In the genomic region with DNA sequence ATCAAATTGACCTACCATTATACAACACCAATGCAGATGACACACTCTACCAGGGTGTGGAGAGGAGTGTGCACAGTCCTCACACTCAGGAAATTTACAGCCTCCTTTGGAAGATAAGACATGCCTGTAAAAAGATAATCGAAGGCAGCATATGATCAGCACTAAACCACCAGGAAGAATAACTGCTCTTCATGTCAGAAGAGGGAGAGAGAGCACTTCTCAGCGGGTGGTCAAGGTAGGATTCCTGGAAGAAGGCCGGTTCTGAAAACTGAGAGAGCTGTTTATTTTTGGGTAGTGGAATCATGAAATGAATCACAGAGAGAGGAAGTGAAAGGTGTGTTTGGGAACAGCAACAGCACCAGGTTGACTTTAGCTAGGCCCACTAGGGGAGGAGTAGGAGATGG, we compare ENCODE assay signal across 12 cellular contexts. TPM values are rescaled to one million over a fixed set of nuclear protein-coding genes. Genes with fewer than 3 reads are reported as not detected.
DNase-seq lines count a peak whose midpoint lies in the region; ATAC-seq and TF ChIP-seq lines count a peak whose summit lies in the region.
"Had no signal": no experiment of that assay in that cellular context is flagged by ENCODE, and none has a peak within 500 bp of the region (broad histone marks: within the 10 kb centered on the region; RNA-seq: fewer than 3 reads in every experiment).

No MANE protein-coding gene starts in this region.

- H3K4me1 ChIP-seq in GM23338 (ENCODE audit: insufficient read depth): peaks cover 24% of the 10 kb centered on the region
- H3K4me1 ChIP-seq in naive thymus-derived CD4-positive, alpha-beta T cell (ENCODE audit: control insufficient read depth in 2 of 2, insufficient read depth in 2 of 2, low read length in 2 of 2): no peaks in the 10 kb centered on the region

- H3K27me3 Mint-ChIP-seq in GM23338 (ENCODE audit: insufficient read depth, low read depth, poor library complexity) (peaks cover 1% of the 10 kb centered on the region), MCF 10A (ENCODE audit: insufficient read depth, unreplicated experiment) (peaks cover 11% of the 10 kb centered on the region)
- H3K27me3 Mint-ChIP-seq in stimulated activated naive B cell treated with anti-CD40 and anti-IgM and Interleukin-4, amounts not matched to agents 10 μg/mL and 1 μg/mL and 100 μg/mL, for 72 hours: peaks cover 24 to 32% of the 10 kb centered on the region in 2 donors
- peaks cover 20 to 34% (median 31%) of the 10 kb centered on the region in 5 donors for H3K27me3 Mint-ChIP-seq in naive thymus-derived CD4-positive, alpha-beta T cell

- no TSS peak for BruUV-seq in MCF 10A (replicated peaks; lab: Mats Ljungman, UMichigan)

- intact Hi-C loops in naive thymus-derived CD4-positive, alpha-beta T cell (cut with micrococcal nuclease): no loop called here
- intact Hi-C loops in MCF 10A (cut with micrococcal nuclease): no loop called here

- H3K36me3 ChIP-seq in GM23338 (ENCODE audit: insufficient read depth): no peaks in the 10 kb centered on the region
- H3K36me3 ChIP-seq in naive thymus-derived CD4-positive, alpha-beta T cell (ENCODE audit: control insufficient read depth in 2 of 3, insufficient read depth in 3 of 3, low read length in 3 of 3): no peaks in the 10 kb centered on the region
- H3K36me3 ChIP-seq: stomach had no signal

- no peak overlapping the region for H3K4me3 ChIP-seq in GM23338
- no peak overlapping the region for H3K4me3 ChIP-seq in naive thymus-derived CD4-positive, alpha-beta T cell (ENCODE audit: low read length)
- H3K4me3 ChIP-seq: stomach had no signal

- no peak for TF ChIP-seq CTCF in GM23338 (conservative IDR thresholded peaks at IDR 0.05; ENCODE audit: low read depth in 2 of 2)
- no peak for TF ChIP-seq CTCF in MCF 10A (IDR thresholded peaks at IDR 0.05; ENCODE audit: unreplicated experiment)

- H3K9me3 ChIP-seq in naive thymus-derived CD4-positive, alpha-beta T cell (ENCODE audit: control insufficient read depth in 2 of 3, low read length in 3 of 3): no peaks in the 10 kb centered on the region
- H3K9me3 ChIP-seq: stomach had no signal

- POLR2A ChIA-PET in naive thymus-derived CD4-positive, alpha-beta T cell (lab: Charles Lee): no interaction called here
- POLR2A ChIA-PET in MCF 10A (lab: Yijun Ruan, JAX): interaction anchor here (1.0 to 1.7 kb wide), 2 partner anchors 11 to 14 kb away, joined by 4 to 7 read pairs; a partner anchor contains a TSS

- H3K79me2 ChIP-seq in GM23338 (replicated peaks; ENCODE audit: insufficient read depth): no peaks in the 10 kb centered on the region

- H3K36me3 Mint-ChIP-seq in GM23338 (ENCODE audit: low read depth): no peaks in the 10 kb centered on the region
- H3K36me3 Mint-ChIP-seq in stimulated activated naive B cell treated with anti-CD40 and anti-IgM and Interleukin-4, amounts not matched to agents 10 μg/mL and 1 μg/mL and 100 μg/mL, for 72 hours: no peaks in the 10 kb centered on the region
- H3K36me3 Mint-ChIP-seq in naive thymus-derived CD4-positive, alpha-beta T cell: no peaks in the 10 kb centered on the region
- no peaks in the 10 kb centered on the region for H3K36me3 Mint-ChIP-seq in MCF 10A (ENCODE audit: insufficient read depth, unreplicated experiment)
- H3K36me3 Mint-ChIP-seq: activated CD4-positive, alpha-beta memory T cell treated with anti-CD3 and anti-CD28 coated beads for 36 hours had no signal

- H3K9me3 Mint-ChIP-seq in GM23338 (no peaks in the 10 kb centered on the region), MCF 10A (ENCODE audit: unreplicated experiment) (no peaks in the 10 kb centered on the region)
- no peaks in the 10 kb centered on the region for H3K9me3 Mint-ChIP-seq in stimulated activated naive B cell treated with anti-CD40 and anti-IgM and Interleukin-4, amounts not matched to agents 10 μg/mL and 1 μg/mL and 100 μg/mL, for 72 hours
- no peaks in the 10 kb centered on the region for H3K9me3 Mint-ChIP-seq in naive thymus-derived CD4-positive, alpha-beta T cell
- H3K9me3 Mint-ChIP-seq: activated CD4-positive, alpha-beta memory T cell treated with anti-CD3 and anti-CD28 coated beads for 36 hours had no signal

- DNase-seq in GM23338 (ENCODE audit: low spot score) (no peak), MCF 10A (ENCODE audit: unreplicated experiment) (no peak)
- DNase-seq in stimulated activated naive B cell treated with anti-CD40 and anti-IgM and Interleukin-4, amounts not matched to agents 10 μg/mL and 1 μg/mL and 100 μg/mL, for 72 hours: peak; percentile 5
- no peak for DNase-seq in naive thymus-derived CD4-positive, alpha-beta T cell
- no peak for DNase-seq in stimulated activated naive CD4-positive, alpha-beta T cell treated with Interleukin-2 at 50 U/mL for 16 hours (lab: John Stamatoyannopoulos, UW)
- DNase-seq: activated CD4-positive, alpha-beta memory T cell treated with anti-CD3 and anti-CD28 coated beads for 36 hours; amniotic stem cell; NCI-H774; stimulated activated CD4-positive, alpha-beta T cell treated with anti-CD3 and anti-CD28 coated beads, Interleukin-15, amount 100 ng/mL, for 24 hours; stomach had no signal

- H3K9me2 ChIP-seq in GM23338 (ENCODE audit: insufficient read depth): no peaks in the 10 kb centered on the region

- peaks cover 25% of the 10 kb centered on the region for H3K4me1 Mint-ChIP-seq in GM23338
- H3K4me1 Mint-ChIP-seq in stimulated activated naive B cell treated with anti-CD40 and anti-IgM and Interleukin-4, amounts not matched to agents 10 μg/mL and 1 μg/mL and 100 μg/mL, for 72 hours: peaks cover 23 to 37% of the 10 kb centered on the region in 2 donors
- H3K4me1 Mint-ChIP-seq in naive thymus-derived CD4-positive, alpha-beta T cell: peaks cover 0 to 16% (median 0%) of the 10 kb centered on the region in 7 donors
- peaks cover 6% of the 10 kb centered on the region for H3K4me1 Mint-ChIP-seq in MCF 10A (ENCODE audit: insufficient read depth, unreplicated experiment)

- no peak overlapping the region for H3K27ac ChIP-seq in GM23338 (ENCODE audit: low read depth)
- no peak overlapping the region for H3K27ac ChIP-seq in naive thymus-derived CD4-positive, alpha-beta T cell (ENCODE audit: low read depth, low read length)
- H3K27ac ChIP-seq: stomach had no signal

- no peaks in the 10 kb centered on the region for H4K20me1 ChIP-seq in GM23338 (replicated peaks; ENCODE audit: insufficient read depth)

- H3K4me3 Mint-ChIP-seq in GM23338: no peak overlapping the region
- H3K4me3 Mint-ChIP-seq in stimulated activated naive B cell treated with anti-CD40 and anti-IgM and Interleukin-4, amounts not matched to agents 10 μg/mL and 1 μg/mL and 100 μg/mL, for 72 hours: peak overlapping the region; percentile 7 to 12
- no peak overlapping the region for H3K4me3 Mint-ChIP-seq in naive thymus-derived CD4-positive, alpha-beta T cell
- H3K4me3 Mint-ChIP-seq in MCF 10A (ENCODE audit: unreplicated experiment): no peak overlapping the region
- H3K4me3 Mint-ChIP-seq: activated CD4-positive, alpha-beta memory T cell treated with anti-CD3 and anti-CD28 coated beads for 36 hours had no signal

- ATAC-seq in GM19035 (IDR thresholded peaks at IDR 0.05; ENCODE audit: unreplicated experiment) (peak; percentile 78), GM23338 (no peak), HG03280 (IDR thresholded peaks at IDR 0.05; ENCODE audit: unreplicated experiment) (peak; percentile 56)
- peak; percentile 85 for ATAC-seq in stimulated activated naive B cell treated with anti-CD40 and anti-IgM and Interleukin-4, amounts not matched to agents 10 μg/mL and 1 μg/mL and 100 μg/mL, for 72 hours (replicated peaks)
- no peak for ATAC-seq in naive thymus-derived CD4-positive, alpha-beta T cell

- no peaks in the 10 kb centered on the region for H3F3A ChIP-seq in GM23338 (replicated peaks; ENCODE audit: low read depth)

- H2AFZ ChIP-seq in GM23338: peak overlapping the region; percentile 28; the same call in 1 of the 2 replicates

- H3K4me2 ChIP-seq in GM23338: no peak overlapping the region; the same call in 1 of the 2 replicates

- no peak overlapping the region for H3K27ac Mint-ChIP-seq in GM23338
- H3K27ac Mint-ChIP-seq in stimulated activated naive B cell treated with anti-CD40 and anti-IgM and Interleukin-4, amounts not matched to agents 10 μg/mL and 1 μg/mL and 100 μg/mL, for 72 hours: no peak overlapping the region
- no peak overlapping the region for H3K27ac Mint-ChIP-seq in naive thymus-derived CD4-positive, alpha-beta T cell
- H3K27ac Mint-ChIP-seq in MCF 10A (ENCODE audit: low read depth, unreplicated experiment): no peak overlapping the region
- H3K27ac Mint-ChIP-seq: activated CD4-positive, alpha-beta memory T cell treated with anti-CD3 and anti-CD28 coated beads for 36 hours had no signal

- H3K27me3 ChIP-seq in GM23338 (ENCODE audit: insufficient read depth): no peaks in the 10 kb centered on the region
- H3K27me3 ChIP-seq in naive thymus-derived CD4-positive, alpha-beta T cell (ENCODE audit: control insufficient read depth in 2 of 2, insufficient read depth in 2 of 2, low read length in 2 of 2): no peaks in the 10 kb centered on the region
- H3K27me3 ChIP-seq: stomach had no signal

- CTCF ChIA-PET in naive thymus-derived CD4-positive, alpha-beta T cell (lab: Charles Lee): no interaction called here
- CTCF ChIA-PET in MCF 10A (lab: Yijun Ruan, JAX): interaction anchor here (0.5 to 5.9 kb wide), 16 partner anchors 8 to 221 kb away, joined by 3 to 99 read pairs (median 4); a partner anchor contains a TSS

TF ChIP-seq in GM23338, 12 proteins besides CTCF, POLR2A, EP300 and RAD21 (continues in another document):
- TF ChIP-seq EZH2phosphoT487 (IDR thresholded peaks at IDR 0.05; ENCODE audit: unreplicated experiment) (no peak), STAT1 (IDR thresholded peaks at IDR 0.05; ENCODE audit: unreplicated experiment) (no peak), ZNF114 (CRISPR knock-in tag; IDR thresholded peaks at IDR 0.05) (no peak)

RNA-seq across cellular contexts. Expression of a gene that starts 14.0 kb away (rescaled TPM):
- 30.4 and 32.0 TPM in 2 replicates for total RNA-seq in GM23338 (2014; rRNA removed; shearing (Covaris generic))
- polyA plus RNA-seq in GM23338 (2016; fragmentation: Nextera tagmentation; extraction: Ambion mirVana): 5.2 and 5.4 TPM in 2 replicates
- total RNA-seq in naive thymus-derived CD4-positive, alpha-beta T cell: 1 to 10 TPM in 1 of 5 experiments, under 1 TPM in 4; 0.08 to 2.1 (median 0.24) TPM
- polyA plus RNA-seq in naive thymus-derived CD4-positive, alpha-beta T cell: not detected
- total RNA-seq in MCF 10A (2022): 12.2 and 13.2 TPM in 2 replicates

RNA-seq across cellular contexts. Expression of a gene that starts 49.7 kb away (rescaled TPM):
- total RNA-seq in GM23338 (2014; rRNA removed; shearing (Covaris generic)): 816 and 885 TPM in 2 replicates
- polyA plus RNA-seq in GM23338 (2016; fragmentation: Nextera tagmentation; extraction: Ambion mirVana): 612 and 652 TPM in 2 replicates
- 10 to 100 TPM in 3 of 5 experiments, 1 to 10 TPM in 2; 6.9 to 79.5 (median 13.3) TPM for total RNA-seq in naive thymus-derived CD4-positive, alpha-beta T cell
- polyA plus RNA-seq in naive thymus-derived CD4-positive, alpha-beta T cell: 10 to 100 TPM; 20.4 to 25.7 TPM
- 165 and 198 TPM in 2 replicates for total RNA-seq in MCF 10A (2022)

Comparison
In these comparisons a context has a peak if more than half of its experiments do, and no peak if none do; other contexts are left out.
1. ATAC-seq: peak in GM19035 (single experiment), HG03280 (single experiment) and stimulated activated naive B cell treated with anti-CD40 and anti-IgM and Interleukin-4, amounts not matched to agents 10 μg/mL and 1 μg/mL and 100 μg/mL, for 72 hours (2 of 2); none in GM23338 (single experiment) and naive thymus-derived CD4-positive, alpha-beta T cell (single experiment).
2. H3K4me3 Mint-ChIP-seq: peak in stimulated activated naive B cell treated with anti-CD40 and anti-IgM and Interleukin-4, amounts not matched to agents 10 μg/mL and 1 μg/mL and 100 μg/mL, for 72 hours (2 of 2); none in GM23338 (single experiment), naive thymus-derived CD4-positive, alpha-beta T cell (0 of 10) and MCF 10A (single experiment).